ENCODE assay signal across 37 cellular contexts in genomic region chr9:83023151-83023550, GRCh38. TPM values are rescaled to one million over a fixed set of nuclear protein-coding genes. Genes with fewer than 3 reads are reported as not detected.
A peak's percentile ranks its signal among the peaks of the same experiment; 100 is the strongest.
DNase-seq lines count a peak whose midpoint lies in the region; FAIRE-seq lines count a peak whose summit lies in the region.
"Had no signal": no experiment of that assay in that cellular context is flagged by ENCODE, and none has a peak within 500 bp of the region (broad histone marks: within the 10 kb centered on the region; RNA-seq: fewer than 3 reads in every experiment).

No MANE protein-coding gene starts in this region.

- peak overlapping the region; percentile 74 for H3K27ac ChIP-seq in Karpas-422 (ENCODE audit: low read length)
- H3K27ac ChIP-seq in effector memory CD4-positive, alpha-beta T cell (ENCODE audit: insufficient read depth, low read length, poor library complexity, severe bottlenecking): no peak overlapping the region
- H3K27ac ChIP-seq: 22Rv1; BLaER1; BLaER1 treated with 17β-estradiol and CSF1 and Interleukin-3, amounts not matched to agents 10 nM and 100 nM; C4-2B had no signal

- no peaks in the 10 kb centered on the region for H3K79me2 ChIP-seq in Karpas-422 (ENCODE audit: low read length)

- intact Hi-C loops in activated T-helper 1 cell treated with anti-CD3 and anti-CD28 coated beads, Interleukin-12 subunit alpha, Interleukin-12 subunit beta, Interleukin-2, Interleukin-4 antibody, amounts not matched to agents 30 ng/mL and 10 ng/mL and 1 ng/mL, durations not matched to agents 14 hours and 24 hours and 36 hours (cut with micrococcal nuclease): no loop called here

- no peak overlapping the region for H3K9ac ChIP-seq in Karpas-422 (ENCODE audit: low read length)
- H3K9ac ChIP-seq: BLaER1; BLaER1 treated with 17β-estradiol and CSF1 and Interleukin-3, amounts not matched to agents 10 nM and 100 nM had no signal

- no peaks in the 10 kb centered on the region for H3K4me1 Mint-ChIP-seq in activated T-helper 1 cell treated with anti-CD3 and anti-CD28 coated beads, Interleukin-12 subunit alpha, Interleukin-12 subunit beta, Interleukin-2, Interleukin-4 antibody, amounts not matched to agents 30 ng/mL and 10 ng/mL and 1 ng/mL, durations not matched to agents 14 hours and 24 hours and 36 hours (ENCODE audit: low read depth)
- H3K4me1 Mint-ChIP-seq: B cell; CD14-positive monocyte; CD4-positive, alpha-beta memory T cell; CD4-positive, CD25-positive, alpha-beta regulatory T cell; CD8-positive, alpha-beta memory T cell had no signal

- H3K4me1 ChIP-seq in Karpas-422 (ENCODE audit: low read length): peaks cover 55% of the 10 kb centered on the region
- H3K4me1 ChIP-seq in effector memory CD4-positive, alpha-beta T cell (ENCODE audit: control insufficient read depth, insufficient read depth, low read length, poor library complexity, severe bottlenecking): no peaks in the 10 kb centered on the region
- H3K4me1 ChIP-seq: BE2C; BLaER1; BLaER1 treated with 17β-estradiol and CSF1 and Interleukin-3, amounts not matched to agents 10 nM and 100 nM; Caco-2 had no signal

- H2AFZ ChIP-seq in Karpas-422 (ENCODE audit: low read length): no peak overlapping the region

- H3K9me2 ChIP-seq in Karpas-422 (replicated peaks; ENCODE audit: insufficient read depth, low read length): no peaks in the 10 kb centered on the region

- no peaks in the 10 kb centered on the region for H3K36me3 Mint-ChIP-seq in activated T-helper 1 cell treated with anti-CD3 and anti-CD28 coated beads, Interleukin-12 subunit alpha, Interleukin-12 subunit beta, Interleukin-2, Interleukin-4 antibody, amounts not matched to agents 30 ng/mL and 10 ng/mL and 1 ng/mL, durations not matched to agents 14 hours and 24 hours and 36 hours (ENCODE audit: low read depth)
- H3K36me3 Mint-ChIP-seq: CD14-positive monocyte; CD4-positive, alpha-beta memory T cell; CD4-positive, CD25-positive, alpha-beta regulatory T cell; CD8-positive, alpha-beta memory T cell; CD8-positive, alpha-beta T cell had no signal

- H3K27ac Mint-ChIP-seq in activated T-helper 1 cell treated with anti-CD3 and anti-CD28 coated beads, Interleukin-12 subunit alpha, Interleukin-12 subunit beta, Interleukin-2, Interleukin-4 antibody, amounts not matched to agents 30 ng/mL and 10 ng/mL and 1 ng/mL, durations not matched to agents 14 hours and 24 hours and 36 hours: no peak overlapping the region
- H3K27ac Mint-ChIP-seq: B cell; CD14-positive monocyte; CD4-positive, alpha-beta memory T cell; CD4-positive, alpha-beta T cell; CD4-positive, CD25-positive, alpha-beta regulatory T cell; CD8-positive, alpha-beta memory T cell; CD8-positive, alpha-beta T cell had no signal

- no peak overlapping the region for H3K4me3 ChIP-seq in Karpas-422 (ENCODE audit: low read length)
- H3K4me3 ChIP-seq in effector memory CD4-positive, alpha-beta T cell (ENCODE audit: insufficient read depth, low read depth, low read length, poor library complexity, severe bottlenecking): no peak overlapping the region
- H3K4me3 ChIP-seq: A549; BLaER1; BLaER1 treated with 17β-estradiol and CSF1 and Interleukin-3, amounts not matched to agents 10 nM and 100 nM had no signal

- H3K9me3 ChIP-seq in Karpas-422 (ENCODE audit: low read length): no peaks in the 10 kb centered on the region
- H3K9me3 ChIP-seq in effector memory CD4-positive, alpha-beta T cell (ENCODE audit: control insufficient read depth, low read length): no peaks in the 10 kb centered on the region
- H3K9me3 ChIP-seq: A549, BE2C, BLaER1, Caco-2 had no signal

- DNase-seq in Karpas-422 (peak; percentile 70), RCC 7860 (ENCODE audit: low spot score) (no peak), kidney tubule cell (ENCODE audit: low spot score) (peak; percentile 56), renal cortical epithelial cell (ENCODE audit: low read depth) (peak; percentile 49), NCI-H2171 (lab: John Stamatoyannopoulos, UW) (no peak), Kasumi-1 (lab: John Stamatoyannopoulos, UW) (no peak)
- no peak for DNase-seq in effector memory CD4-positive, alpha-beta T cell
- DNase-seq in activated T-helper 1 cell treated with anti-CD3 and anti-CD28 coated beads, Interleukin-12 subunit alpha, Interleukin-12 subunit beta, Interleukin-2, Interleukin-4 antibody, amounts not matched to agents 30 ng/mL and 10 ng/mL and 1 ng/mL, durations not matched to agents 14 hours and 24 hours and 36 hours (ENCODE audit: low spot score): no peak
- DNase-seq: 8988T; ACHN; AML-193; BE2C; C1 segment of cervical spinal cord; Caco-2; Calu3; CD4-positive, alpha-beta memory T cell; CD4-positive, alpha-beta T cell; CD4-positive, CD25-positive, alpha-beta regulatory T cell; CD8-positive, alpha-beta memory T cell; CD8-positive, alpha-beta T cell; COR-L47; DMS 273 treated with DMSO at 0.1 percent for 48 hours; DMS153; DMS53; DMS79; DMS79 treated with DMSO at 0.1 percent for 48 hours; DND-41; EL had no signal

- no peaks in the 10 kb centered on the region for H3K27me3 Mint-ChIP-seq in activated T-helper 1 cell treated with anti-CD3 and anti-CD28 coated beads, Interleukin-12 subunit alpha, Interleukin-12 subunit beta, Interleukin-2, Interleukin-4 antibody, amounts not matched to agents 30 ng/mL and 10 ng/mL and 1 ng/mL, durations not matched to agents 14 hours and 24 hours and 36 hours (ENCODE audit: insufficient read depth)
- H3K27me3 Mint-ChIP-seq: B cell; CD4-positive, alpha-beta memory T cell; CD4-positive, alpha-beta T cell; CD4-positive, CD25-positive, alpha-beta regulatory T cell had no signal

- peak; percentile 60 for FAIRE-seq in RCC 7860 (lab: Jason Lieb, UNC)
- FAIRE-seq: A204.1, A549, D721Med had no signal

- no peaks in the 10 kb centered on the region for H3K36me3 ChIP-seq in Karpas-422 (ENCODE audit: insufficient read depth, low read length)
- H3K36me3 ChIP-seq in effector memory CD4-positive, alpha-beta T cell (ENCODE audit: control insufficient read depth, insufficient read depth, low read length): no peaks in the 10 kb centered on the region
- H3K36me3 ChIP-seq: BE2C; BLaER1; BLaER1 treated with 17β-estradiol and CSF1 and Interleukin-3, amounts not matched to agents 10 nM and 100 nM had no signal

- peak overlapping the region; percentile 28 for H3K4me2 ChIP-seq in Karpas-422 (ENCODE audit: low read depth, low read length, poor library complexity, severe bottlenecking)
- H3K4me2 ChIP-seq: A549; BLaER1; BLaER1 treated with 17β-estradiol and CSF1 and Interleukin-3, amounts not matched to agents 10 nM and 100 nM had no signal

- H3K9me3 Mint-ChIP-seq in activated T-helper 1 cell treated with anti-CD3 and anti-CD28 coated beads, Interleukin-12 subunit alpha, Interleukin-12 subunit beta, Interleukin-2, Interleukin-4 antibody, amounts not matched to agents 30 ng/mL and 10 ng/mL and 1 ng/mL, durations not matched to agents 14 hours and 24 hours and 36 hours: no peaks in the 10 kb centered on the region
- H3K9me3 Mint-ChIP-seq: CD4-positive, alpha-beta T cell; CD8-positive, alpha-beta T cell had no signal

- no peak overlapping the region for H3K4me3 Mint-ChIP-seq in activated T-helper 1 cell treated with anti-CD3 and anti-CD28 coated beads, Interleukin-12 subunit alpha, Interleukin-12 subunit beta, Interleukin-2, Interleukin-4 antibody, amounts not matched to agents 30 ng/mL and 10 ng/mL and 1 ng/mL, durations not matched to agents 14 hours and 24 hours and 36 hours
- H3K4me3 Mint-ChIP-seq: B cell; CD14-positive monocyte; CD4-positive, alpha-beta memory T cell; CD4-positive, alpha-beta T cell; CD4-positive, CD25-positive, alpha-beta regulatory T cell; CD8-positive, alpha-beta memory T cell; CD8-positive, alpha-beta T cell had no signal

- H4K20me1 ChIP-seq in Karpas-422 (ENCODE audit: insufficient read depth, low read depth, low read length): no peaks in the 10 kb centered on the region
- H4K20me1 ChIP-seq: BLaER1; BLaER1 treated with 17β-estradiol and CSF1 and Interleukin-3, amounts not matched to agents 10 nM and 100 nM had no signal

- no peaks in the 10 kb centered on the region for H3K27me3 ChIP-seq in Karpas-422 (ENCODE audit: low read length)
- no peaks in the 10 kb centered on the region for H3K27me3 ChIP-seq in effector memory CD4-positive, alpha-beta T cell (replicated peaks; ENCODE audit: control insufficient read depth, insufficient read depth, low read length, poor library complexity, severe bottlenecking)
- H3K27me3 ChIP-seq: BE2C; BLaER1; BLaER1 treated with 17β-estradiol and CSF1 and Interleukin-3, amounts not matched to agents 10 nM and 100 nM had no signal

RNA-seq across cellular contexts. Expression of gene RASEF, which starts 39.8 kb away (rescaled TPM):
- 0.04 and 0.15 TPM in 2 replicates for total RNA-seq in Karpas-422 (2014; rRNA removed; shearing (Covaris generic); ENCODE audit: low replicate concordance)
- total RNA-seq in renal cortical epithelial cell: 18.2 and 24.3 TPM in 2 replicates
- total RNA-seq in activated T-helper 1 cell treated with anti-CD3 and anti-CD28 coated beads, Interleukin-12 subunit alpha, Interleukin-12 subunit beta, Interleukin-2, Interleukin-4 antibody, amounts not matched to agents 30 ng/mL and 10 ng/mL and 1 ng/mL, durations not matched to agents 14 hours and 24 hours and 36 hours: not detected in 2 replicates
- total RNA-seq: B cell; CD4-positive, alpha-beta memory T cell; CD4-positive, alpha-beta T cell; CD4-positive, CD25-positive, alpha-beta regulatory T cell; CD8-positive, alpha-beta memory T cell; CD8-positive, alpha-beta T cell had no signal

Comparison
In these comparisons a context has a peak if more than half of its experiments do, and no peak if none do; other contexts are left out.
1. DNase-seq: peak in Karpas-422 (single experiment), kidney tubule cell (single experiment) and renal cortical epithelial cell (single experiment); none in RCC 7860 (single experiment), NCI-H2171 (single experiment), effector memory CD4-positive, alpha-beta T cell (0 of 3), activated T-helper 1 cell treated with anti-CD3 and anti-CD28 coated beads, Interleukin-12 subunit alpha, Interleukin-12 subunit beta, Interleukin-2, Interleukin-4 antibody, amounts not matched to agents 30 ng/mL and 10 ng/mL and 1 ng/mL, durations not matched to agents 14 hours and 24 hours and 36 hours (single experiment) and Kasumi-1 (0 of 2).
2. RNA of gene RASEF, which starts 39.8 kb away (total RNA-seq): 18.2 to 24.3 TPM in renal cortical epithelial cell; 0.04 to 0.15 TPM in Karpas-422 and not detected in activated T-helper 1 cell treated with anti-CD3 and anti-CD28 coated beads, Interleukin-12 subunit alpha, Interleukin-12 subunit beta, Interleukin-2, Interleukin-4 antibody, amounts not matched to agents 30 ng/mL and 10 ng/mL and 1 ng/mL, durations not matched to agents 14 hours and 24 hours and 36 hours; every median in the first group is over 10 times any median in the second.